In the genomic region with DNA sequence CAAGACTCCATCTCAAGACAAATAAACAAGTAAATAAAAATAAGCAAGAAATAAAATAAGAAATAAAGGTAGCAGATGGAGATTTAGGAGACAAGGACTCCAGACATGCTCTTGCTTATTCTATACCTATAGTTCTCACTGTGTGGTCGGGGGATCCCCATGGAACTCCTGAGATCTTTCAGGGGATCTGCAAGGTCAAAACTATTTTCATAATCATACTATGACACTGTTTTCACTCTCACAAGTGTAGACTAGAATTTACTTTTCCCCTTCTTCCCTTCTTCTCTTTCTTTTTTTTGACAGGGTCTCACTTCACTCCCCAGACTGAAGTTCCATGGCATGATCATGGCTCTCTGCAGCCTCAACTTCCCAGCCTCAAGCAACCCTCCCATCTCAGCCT, we compare ENCODE assay signal across 1 cellular context.
TF ChIP-seq lines count a peak whose summit lies in the region.

No MANE protein-coding gene starts in this region.

TF ChIP-seq in GM23338, 12 proteins besides CTCF, POLR2A, EP300 and RAD21 (continued from another document):
- no peak for TF ChIP-seq REST (IDR thresholded peaks at IDR 0.05; ENCODE audit: unreplicated experiment)
- TF ChIP-seq ZNF114 (CRISPR knock-in tag; IDR thresholded peaks at IDR 0.05): no peak
TF ChIP-seq in GM23338: peak in this region for 0.
